Comparison of ENCODE assay signal across 1 cellular context in the genomic region with DNA sequence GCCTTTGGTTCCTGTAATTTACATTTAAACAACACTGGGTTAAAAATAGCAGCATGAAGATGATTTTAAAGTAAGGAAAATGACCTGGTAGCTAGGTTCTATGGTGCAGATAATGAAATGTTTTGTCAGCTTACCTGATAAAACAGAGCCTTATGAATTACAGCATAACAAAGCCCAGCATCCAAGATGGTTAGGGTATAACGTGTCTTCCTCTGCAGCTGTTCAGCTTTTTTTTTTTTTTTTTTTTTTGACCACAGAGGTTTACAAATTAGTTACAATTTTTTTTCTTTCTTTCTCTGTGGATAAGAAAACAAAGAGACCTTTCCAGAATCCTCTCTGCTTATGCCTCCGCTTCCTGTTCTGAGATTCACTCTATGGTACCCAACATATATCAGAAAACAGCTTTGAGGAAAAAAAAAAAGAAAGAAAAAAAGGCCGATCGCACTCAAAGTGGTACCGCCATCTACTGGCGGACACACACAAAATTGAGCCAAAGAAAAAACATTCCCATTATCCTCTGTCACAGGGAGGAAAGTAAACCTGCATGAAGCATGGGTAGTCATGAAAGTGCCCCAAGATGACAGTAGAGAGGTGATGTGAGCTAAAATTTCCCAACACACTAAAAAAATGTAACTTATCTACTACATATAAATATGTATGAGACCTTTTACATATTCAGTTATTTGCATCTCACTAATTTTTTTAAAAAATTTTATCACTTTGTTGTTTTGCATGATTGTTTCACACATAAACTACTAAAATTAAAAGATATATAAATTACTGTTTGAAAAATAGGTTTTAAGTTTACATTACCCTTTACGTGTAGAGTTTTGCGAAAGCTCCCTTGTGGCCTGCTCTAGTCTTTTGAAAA.
TF ChIP-seq lines count a peak whose summit lies in the region.

A gene (minus strand): TSS at position 362 of the 871 bp plus-strand sequence. CDS start 27,656 bp downstream, outside the sequence.

TF ChIP-seq in H1, 55 proteins besides CTCF, POLR2A, EP300 and RAD21 (continued from another document):
- TF ChIP-seq CBX5 (IDR thresholded peaks at IDR 0.05; ENCODE audit: low read depth, low read length) (no peak), CTBP2 (IDR thresholded peaks at IDR 0.05; ENCODE audit: borderline replicate concordance, insufficient read depth, insufficient read length, low read length) (no peak), POLR2AphosphoS5 (IDR thresholded peaks at IDR 0.05; ENCODE audit: low read depth, low read length) (no peak), PHF8 (conservative IDR thresholded peaks at IDR 0.05; ENCODE audit: low read depth, low read length) (no peak)
